In the genomic region with DNA sequence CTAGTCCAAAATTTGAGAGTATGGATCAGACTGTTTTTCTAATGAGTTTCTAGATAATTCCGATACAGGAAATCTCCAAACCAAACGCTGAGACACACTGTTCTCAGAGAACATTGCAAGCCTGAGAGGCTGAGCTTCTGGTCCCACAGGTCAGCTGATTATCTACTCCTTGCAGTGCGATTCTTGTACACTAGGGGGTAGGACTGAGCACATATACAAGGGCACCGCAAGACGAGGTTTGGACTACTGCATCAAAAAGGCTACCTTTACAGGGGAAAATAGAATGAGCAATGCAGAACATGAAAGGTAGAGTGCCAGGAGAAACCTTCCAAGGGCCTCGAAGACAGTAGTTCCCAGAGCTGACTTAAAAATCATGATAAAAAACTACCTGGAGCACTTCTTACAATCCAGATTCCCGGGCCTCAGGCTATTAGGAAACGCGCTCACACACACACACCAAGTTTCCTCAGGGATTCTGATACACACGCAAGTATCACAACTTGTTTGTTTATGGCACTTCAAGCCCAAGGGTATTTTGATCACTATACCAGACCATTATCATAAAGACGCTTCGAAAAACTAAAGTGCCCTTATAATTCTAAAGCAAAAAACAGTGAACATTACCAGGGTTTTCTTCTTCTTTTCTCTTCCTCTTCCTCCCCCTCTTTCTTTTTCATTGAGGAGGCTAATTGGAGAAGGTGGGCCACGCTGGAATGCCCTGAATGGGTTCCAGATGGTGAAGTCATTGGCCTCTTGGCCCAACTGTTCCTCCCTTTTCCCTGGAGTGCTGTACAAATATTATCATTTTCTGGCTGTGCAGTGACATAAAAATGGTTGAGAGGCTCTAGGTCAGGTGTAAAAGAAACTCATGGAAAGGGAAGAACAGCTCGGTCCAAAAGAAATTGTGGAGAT, we compare ENCODE assay signal across 8 cellular contexts.
DNase-seq lines count a peak whose midpoint lies in the region; ATAC-seq and TF ChIP-seq lines count a peak whose summit lies in the region.

No MANE protein-coding gene starts in this region.

- TF ChIP-seq CTCF in AG09309 (IDR thresholded peaks at IDR 0.05; ENCODE audit: control insufficient read depth, insufficient read depth, low read depth, low read length, missing control alignments) (peak; percentile 24), GM13976 (IDR thresholded peaks at IDR 0.05; ENCODE audit: borderline replicate concordance, control extremely low read depth, extremely low read depth, insufficient read depth, missing control alignments) (peak; percentile 52)

- ATAC-seq in GM21367 (IDR thresholded peaks at IDR 0.05; ENCODE audit: unreplicated experiment) = no peak

- in situ Hi-C loops in GM13976 (cut with MboI; ENCODE audit: low sequenced_read_pairs, unreplicated experiment) = no loop called here

- DNase-seq in AG09309 (ENCODE audit: low read depth) (no peak), GM13976 (ENCODE audit: low spot score) (peak; percentile 63), NOMO-1 (lab: John Stamatoyannopoulos, UW; ENCODE audit: unreplicated experiment in 2 of 2) (peak; percentile 40 to 61), activated T-cell treated with anti-CD3 and anti-CD28 coated beads for 4 hours (peak; percentile 53), iPS-NIHi11 (ENCODE audit: low spot score) (peak; percentile 63), globus pallidus (ENCODE audit: low spot score) (no peak)
- DNase-seq in stimulated activated CD8-positive, alpha-beta memory T cell treated with anti-CD3 and anti-CD28 coated beads, Interleukin-15, amount 100 ng/mL, for 1 hour (ENCODE audit: low read depth) = peak; percentile 24

- no peak overlapping the region for H3K4me3 ChIP-seq in AG09309 (ENCODE audit: control insufficient read depth, low read depth, low read length)

Comparison
In these comparisons a context has a peak if more than half of its experiments do, and no peak if none do; other contexts are left out.
1. DNase-seq: peak in GM13976 (single experiment), NOMO-1 (2 of 2), activated T-cell treated with anti-CD3 and anti-CD28 coated beads for 4 hours (single experiment), iPS-NIHi11 (single experiment) and stimulated activated CD8-positive, alpha-beta memory T cell treated with anti-CD3 and anti-CD28 coated beads, Interleukin-15, amount 100 ng/mL, for 1 hour (single experiment); none in AG09309 (single experiment) and globus pallidus (single experiment).